Comparison of ENCODE assay signal across 21 cellular contexts in genomic region chr2:19677215-19677777, GRCh38.
"Had no signal": no experiment of that assay in that cellular context is flagged by ENCODE, and none has a peak within 500 bp of the region (broad histone marks: within the 10 kb centered on the region; RNA-seq: fewer than 3 reads in every experiment).

No MANE protein-coding gene starts in this region.

- H3K4me1 ChIP-seq: adrenal gland, breast epithelium, Peyer's patch had no signal

- H3K9me3 ChIP-seq: adrenal gland, breast epithelium, MG63, Peyer's patch had no signal

- ATAC-seq: activated CD8-positive, alpha-beta T cell treated with anti-CD3 and anti-CD28 coated beads, Interleukin-2, amount 10 ng/mL, durations not matched to agents 7 days and 5 days had no signal

- H3K4me3 ChIP-seq: adrenal gland, breast epithelium, MG63, Peyer's patch had no signal

- H3K36me3 ChIP-seq: adrenal gland, breast epithelium, MG63, Peyer's patch had no signal

- H3K27ac ChIP-seq: adrenal gland, Peyer's patch, RWPE1 had no signal

- H3K27me3 ChIP-seq: adrenal gland, breast epithelium, MG63, Peyer's patch had no signal

- DNase-seq: activated CD4-positive, alpha-beta T cell treated with anti-CD3 and anti-CD28 coated beads for 48 hours; activated CD4-positive, alpha-beta T cell treated with anti-CD3 and anti-CD28 coated beads, Interleukin-2, amount 50 U/mL, for 4 hours; activated CD4-positive, CD25-positive, alpha-beta regulatory T cell treated with anti-CD3 and anti-CD28 coated beads, Interleukin-2, amount 50 U/mL, for 72 hours; activated CD8-positive, alpha-beta memory T cell treated with anti-CD3 and anti-CD28 coated beads, Interleukin-2, amount 50 U/mL, for 48 hours; activated CD8-positive, alpha-beta T cell treated with anti-CD3 and anti-CD28 coated beads, Interleukin-2, amount 10 ng/mL, durations not matched to agents 7 days and 5 days; activated naive CD4-positive, alpha-beta T cell treated with anti-CD3 and anti-CD28 coated beads, Interleukin-2, amount 50 U/mL, for 16 hours; activated naive CD8-positive, alpha-beta T cell treated with anti-CD3 and anti-CD28 coated beads, Interleukin-2, amount 10 ng/mL, durations not matched to agents 7 days and 5 days; activated T-cell treated with anti-CD3 and anti-CD28 coated beads, Interleukin-2, amount 50 U/mL, for 1 hour; anterior cingulate cortex; MG63; MV-4-11; NCI-H1105; NCI-H1436; NCI-H1694 treated with DMSO at 0.1 percent for 48 hours; NCI-H2029 treated with DMSO at 0.1 percent for 48 hours; NCI-H446; Peyer's patch; T-helper 1 cell had no signal
